In the genomic region with DNA sequence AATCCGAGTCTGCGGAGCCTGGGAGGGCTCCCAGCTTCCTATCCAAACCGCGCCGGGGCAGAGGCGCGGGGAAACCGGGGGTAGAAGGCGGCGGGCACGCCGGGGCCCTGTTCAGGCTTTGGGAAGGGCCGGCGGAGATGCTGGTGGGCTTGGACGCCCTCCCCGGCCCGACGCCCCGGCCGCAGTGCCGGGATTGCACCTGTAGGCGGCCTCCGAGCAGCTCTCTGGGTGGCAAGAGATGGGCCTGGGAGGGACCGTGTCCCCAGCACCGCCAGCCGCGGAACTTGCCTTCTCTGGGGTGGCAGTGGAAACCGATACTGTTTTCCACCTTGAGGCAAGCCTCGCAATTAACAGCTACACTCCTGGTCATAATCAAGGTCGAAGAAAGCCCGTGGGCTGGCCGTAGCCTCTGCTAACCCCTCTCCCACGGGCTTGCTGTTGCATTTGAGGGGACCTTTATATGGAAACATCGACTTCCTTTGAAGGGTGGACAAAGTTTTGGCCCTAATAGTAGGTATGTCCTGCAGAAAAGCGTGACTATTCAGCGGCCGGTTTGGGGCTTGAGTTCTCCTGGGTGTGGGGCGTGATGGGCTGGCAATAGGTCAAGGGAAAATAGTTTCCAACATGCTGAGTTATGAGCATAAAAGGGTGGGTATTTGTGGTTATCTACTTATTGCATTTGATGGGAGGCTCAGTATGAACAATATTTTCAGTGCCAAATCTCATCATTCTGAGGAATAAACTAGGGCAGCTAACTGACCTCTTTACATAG, we compare ENCODE assay signal across 8 cellular contexts. TPM values are rescaled to one million over a fixed set of nuclear protein-coding genes. Genes with fewer than 3 reads are reported as not detected.
A peak's percentile ranks its signal among the peaks of the same experiment; 100 is the strongest.
DNase-seq lines count a peak whose midpoint lies in the region; ATAC-seq and TF ChIP-seq lines count a peak whose summit lies in the region.

No MANE protein-coding gene starts in this region.

- 5 to 17% methylated on average over 10 to 36 of the region's 38 CpGs for whole genome bisulfite sequencing in thyroid gland, 2 donors

- H3K4me3 ChIP-seq in BLaER1 (peak overlapping the region; percentile 79), WI38 (ENCODE audit: low read depth, low read length) (peak overlapping the region; percentile 84), epithelial cell of proximal tubule (ENCODE audit: low read depth, low read length) (peak overlapping the region; percentile 77), thyroid gland (replicated peaks in 1 of 3) (peak overlapping the region; percentile 45 to 77 (median 58))

- TF ChIP-seq CTCF in WI38 (IDR thresholded peaks at IDR 0.05; ENCODE audit: low read depth, low read length): peak; percentile 63
- peak; percentile 68 for TF ChIP-seq CTCF in epithelial cell of proximal tubule (conservative IDR thresholded peaks at IDR 0.05; ENCODE audit: low read depth, low read length)
- peak; percentile 60 to 93 (median 87) for TF ChIP-seq CTCF in thyroid gland (IDR thresholded peaks at IDR 0.05)

- no peaks in the 10 kb centered on the region for H3K36me3 ChIP-seq in BLaER1
- H3K36me3 ChIP-seq in thyroid gland: no peaks in the 10 kb centered on the region

- H3K4me1 ChIP-seq in BLaER1 (peaks cover 44% of the 10 kb centered on the region), thyroid gland (peaks cover 19 to 24% of the 10 kb centered on the region in 2 donors)

- ATAC-seq in GM18858 (IDR thresholded peaks at IDR 0.05; ENCODE audit: unreplicated experiment) (peak; percentile 28), HG02981 (IDR thresholded peaks at IDR 0.05; ENCODE audit: unreplicated experiment) (peak; percentile 42)

- H3K27me3 ChIP-seq in BLaER1 (peaks cover 44% of the 10 kb centered on the region), thyroid gland (no peaks in the 10 kb centered on the region)

- H4K20me1 ChIP-seq in BLaER1: peaks cover 34% of the 10 kb centered on the region

- DNase-seq in NCI-H2029 treated with DMSO at 0.1 percent for 48 hours (lab: John Stamatoyannopoulos, UW) (peak; percentile 12), epithelial cell of proximal tubule (ENCODE audit: low read depth) (no peak), midbrain (lab: John Stamatoyannopoulos, UW) (peak; percentile 37), thyroid gland (peak; percentile 74 to 81)

- peak overlapping the region; percentile 80 for H3K9ac ChIP-seq in BLaER1

- intact Hi-C loops in thyroid gland (cut with DNase I): loop anchor here (5.0 to 10.0 kb wide), 3 partner anchors 118 to 600 kb away; a partner anchor contains a TSS

- H3K4me2 ChIP-seq in BLaER1: peak overlapping the region; percentile 100

- TF ChIP-seq POLR2A in thyroid gland (IDR thresholded peaks at IDR 0.05): no peak

- H3K27ac ChIP-seq in BLaER1: peak overlapping the region; percentile 82
- H3K27ac ChIP-seq in thyroid gland: peak overlapping the region; percentile 95 to 99 (median 98)

- H3K9me3 ChIP-seq in BLaER1 (no peaks in the 10 kb centered on the region), thyroid gland (no peaks in the 10 kb centered on the region)

RNA-seq across cellular contexts. Expression of a gene that starts 1.1 kb away (rescaled TPM):
- 26.3 and 42.8 TPM in 2 replicates for total RNA-seq in epithelial cell of proximal tubule
- total RNA-seq in thyroid gland: 10 to 100 TPM; 41.2 to 67.9 (median 46.2) TPM
